ENCODE assay signal across 8 cellular contexts in the genomic region with DNA sequence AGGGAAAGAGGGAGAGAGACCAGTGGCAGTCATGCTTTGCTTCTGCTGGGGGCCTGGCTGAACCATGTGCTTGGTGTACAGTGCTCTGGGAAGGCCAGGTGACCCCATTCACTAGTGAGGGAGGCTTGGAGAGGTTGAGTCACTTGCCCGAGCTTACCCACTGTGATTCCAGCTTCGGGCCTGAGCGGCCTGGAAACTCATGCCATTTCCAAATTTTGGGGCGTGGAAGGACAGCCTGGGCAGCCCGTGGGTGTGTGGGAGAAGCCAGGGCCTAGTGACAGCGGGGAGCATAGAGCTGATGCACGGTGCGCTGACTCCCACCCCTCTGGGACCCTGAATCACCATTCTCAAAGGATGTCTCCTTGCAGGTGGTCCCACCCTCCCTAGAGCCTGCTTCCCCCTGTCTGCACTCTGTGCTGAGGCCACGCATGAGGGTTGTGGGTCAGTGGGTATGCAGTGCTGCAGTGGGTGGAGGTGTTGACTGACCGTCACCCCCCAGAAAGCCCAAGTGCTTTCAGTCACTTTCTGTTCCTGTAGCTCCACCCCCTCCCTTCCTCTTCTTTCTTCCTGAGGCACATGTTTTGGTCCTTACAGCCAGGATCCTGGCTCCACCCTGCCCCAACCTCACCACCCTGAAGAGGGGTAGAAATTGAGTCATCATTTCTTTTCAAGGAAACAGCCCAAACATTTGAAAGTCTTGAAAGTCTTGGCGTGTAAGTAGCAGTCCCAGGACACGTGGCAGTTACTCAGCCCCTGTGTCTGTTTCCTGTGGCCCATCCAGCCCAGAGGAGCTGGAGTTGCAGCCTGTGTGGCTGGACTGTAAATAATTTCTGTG. TPM values are rescaled to one million over a fixed set of nuclear protein-coding genes. Genes with fewer than 3 reads are reported as not detected.
DNase-seq lines count a peak whose midpoint lies in the region; ATAC-seq lines count a peak whose summit lies in the region.

No MANE protein-coding gene starts in this region.

- peak overlapping the region; percentile 71 for H3K27ac ChIP-seq in rectal smooth muscle tissue (ENCODE audit: low read depth, low read length)

- peaks cover 51% of the 10 kb centered on the region for H3K4me1 ChIP-seq in rectal smooth muscle tissue (ENCODE audit: control insufficient read depth, insufficient read depth, low read length)

- peak; percentile 40 for ATAC-seq in GM21619 (IDR thresholded peaks at IDR 0.05; ENCODE audit: unreplicated experiment)

- H3K27me3 ChIP-seq in rectal smooth muscle tissue (ENCODE audit: control insufficient read depth, insufficient read depth, low read length) = no peaks in the 10 kb centered on the region

- H3K36me3 ChIP-seq in rectal smooth muscle tissue (ENCODE audit: control insufficient read depth, insufficient read depth, low read length) = peaks cover 6% of the 10 kb centered on the region

- H3K4me3 ChIP-seq in rectal smooth muscle tissue (ENCODE audit: low read length) = no peak overlapping the region

- H3K9ac ChIP-seq in rectal smooth muscle tissue (ENCODE audit: low read length) = no peak overlapping the region

- DNase-seq in ELF-1 (ENCODE audit: low read depth, low spot score) = peak; percentile 52
- peak; percentile 95 for DNase-seq in LHCN-M2 (ENCODE audit: low read depth)
- peak; percentile 73 for DNase-seq in activated CD8-positive, alpha-beta memory T cell treated with anti-CD3 and anti-CD28 coated beads, Interleukin-2, amount 50 U/mL, for 48 hours
- DNase-seq in fibroblast of the conjunctiva (ENCODE audit: low read depth) = peak; percentile 90
- DNase-seq in NCI-H82 treated with DMSO at 0.1 percent for 48 hours (lab: John Stamatoyannopoulos, UW; ENCODE audit: unreplicated experiment) = no peak
- no peak for DNase-seq in activated gamma-delta T cell treated with Interleukin-2 at 50 U/mL for 16 hours

RNA-seq across cellular contexts. Expression of a gene that starts 43.8 kb away (rescaled TPM):
- 12.9 and 15.0 TPM in 2 replicates for total RNA-seq in LHCN-M2 (2014; rRNA removed)
- polyA plus RNA-seq in LHCN-M2 (2012) = 12.6 TPM

Comparison
In these comparisons a context has a peak if more than half of its experiments do, and no peak if none do; other contexts are left out.
1. DNase-seq: peak in ELF-1 (single experiment), LHCN-M2 (single experiment), activated CD8-positive, alpha-beta memory T cell treated with anti-CD3 and anti-CD28 coated beads, Interleukin-2, amount 50 U/mL, for 48 hours (single experiment) and fibroblast of the conjunctiva (single experiment); none in NCI-H82 treated with DMSO at 0.1 percent for 48 hours (single experiment) and activated gamma-delta T cell treated with Interleukin-2 at 50 U/mL for 16 hours (single experiment).